In genomic region chr2:4673025-4673489, GRCh38 we compare ENCODE assay signal across 1 cellular context.
TF ChIP-seq lines count a peak whose summit lies in the region.

No MANE protein-coding gene starts in this region.

TF ChIP-seq in HepG2, 621 proteins besides CTCF, POLR2A, EP300 and RAD21 (continued from another document and continues in another):
- TF ChIP-seq HMGXB3 (CRISPR knock-in tag; IDR thresholded peaks at IDR 0.05; ENCODE audit: borderline replicate concordance), result peak; percentile 92
- no peak for TF ChIP-seq AKAP8 (CRISPR knock-in tag; IDR thresholded peaks at IDR 0.05)
- TF ChIP-seq FOXC1 (CRISPR knock-in tag; IDR thresholded peaks at IDR 0.05; ENCODE audit: borderline replicate concordance), result no peak
- no peak for TF ChIP-seq ZNF577 (CRISPR knock-in tag; IDR thresholded peaks at IDR 0.05; ENCODE audit: borderline replicate concordance, low read depth)
- TF ChIP-seq PRPF4 (IDR thresholded peaks at IDR 0.05; ENCODE audit: low read depth, low read length, poor library complexity, severe bottlenecking), result no peak
- no peak for TF ChIP-seq SKI (IDR thresholded peaks at IDR 0.05; ENCODE audit: partially characterized antibody)
- no peak for TF ChIP-seq THYN1 (CRISPR knock-in tag; IDR thresholded peaks at IDR 0.05; ENCODE audit: borderline replicate concordance, low read depth)
- no peak for TF ChIP-seq CC2D1A (CRISPR knock-in tag; IDR thresholded peaks at IDR 0.05)
- no peak for TF ChIP-seq USF2 (IDR thresholded peaks at IDR 0.05; ENCODE audit: low read depth, low read length)
- TF ChIP-seq USF2 (CRISPR knock-in tag; IDR thresholded peaks at IDR 0.05; ENCODE audit: borderline replicate concordance), result no peak
- peak; percentile 42; the same call in 1 of the 2 replicates for TF ChIP-seq SP2 (CRISPR knock-in tag; IDR thresholded peaks at IDR 0.05)
- TF ChIP-seq, protein P1, sequence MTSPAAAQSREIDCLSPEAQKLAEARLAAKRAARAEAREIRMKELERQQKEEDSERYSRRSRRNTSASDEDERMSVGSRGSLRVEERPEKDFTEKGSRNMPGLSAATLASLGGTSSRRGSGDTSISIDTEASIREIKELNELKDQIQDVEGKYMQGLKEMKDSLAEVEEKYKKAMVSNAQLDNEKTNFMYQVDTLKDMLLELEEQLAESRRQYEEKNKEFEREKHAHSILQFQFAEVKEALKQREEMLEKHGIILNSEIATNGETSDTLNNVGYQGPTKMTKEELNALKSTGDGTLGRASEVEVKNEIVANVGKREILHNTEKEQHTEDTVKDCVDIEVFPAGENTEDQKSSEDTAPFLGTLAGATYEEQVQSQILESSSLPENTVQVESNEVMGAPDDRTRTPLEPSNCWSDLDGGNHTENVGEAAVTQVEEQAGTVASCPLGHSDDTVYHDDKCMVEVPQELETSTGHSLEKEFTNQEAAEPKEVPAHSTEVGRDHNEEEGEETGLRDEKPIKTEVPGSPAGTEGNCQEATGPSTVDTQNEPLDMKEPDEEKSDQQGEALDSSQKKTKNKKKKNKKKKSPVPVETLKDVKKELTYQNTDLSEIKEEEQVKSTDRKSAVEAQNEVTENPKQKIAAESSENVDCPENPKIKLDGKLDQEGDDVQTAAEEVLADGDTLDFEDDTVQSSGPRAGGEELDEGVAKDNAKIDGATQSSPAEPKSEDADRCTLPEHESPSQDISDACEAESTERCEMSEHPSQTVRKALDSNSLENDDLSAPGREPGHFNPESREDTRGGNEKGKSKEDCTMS (CRISPR knock-in tag; conservative IDR thresholded peaks at IDR 0.05), result no peak
- no peak for TF ChIP-seq ZNF687 (CRISPR knock-in tag; IDR thresholded peaks at IDR 0.05)
- TF ChIP-seq HMG20A (CRISPR knock-in tag; IDR thresholded peaks at IDR 0.05; ENCODE audit: borderline replicate concordance), result no peak
- no peak for TF ChIP-seq ZNF567 (CRISPR knock-in tag; IDR thresholded peaks at IDR 0.05; ENCODE audit: borderline replicate concordance)
- peak; percentile 44; the same call in 1 of the 2 replicates for TF ChIP-seq KAT8 (CRISPR knock-in tag; IDR thresholded peaks at IDR 0.05)
- no peak for TF ChIP-seq ISL2 (CRISPR knock-in tag; IDR thresholded peaks at IDR 0.05)
- no peak for TF ChIP-seq ZNF331 (CRISPR knock-in tag; IDR thresholded peaks at IDR 0.05)
- TF ChIP-seq NRL (CRISPR knock-in tag; IDR thresholded peaks at IDR 0.05; ENCODE audit: borderline replicate concordance), result no peak
- no peak for TF ChIP-seq ZNF337 (CRISPR knock-in tag; IDR thresholded peaks at IDR 0.05; ENCODE audit: borderline replicate concordance, low read depth)
- TF ChIP-seq MBD4 (IDR thresholded peaks at IDR 0.05; ENCODE audit: borderline replicate concordance, low read length), result no peak
- TF ChIP-seq, protein P2, sequence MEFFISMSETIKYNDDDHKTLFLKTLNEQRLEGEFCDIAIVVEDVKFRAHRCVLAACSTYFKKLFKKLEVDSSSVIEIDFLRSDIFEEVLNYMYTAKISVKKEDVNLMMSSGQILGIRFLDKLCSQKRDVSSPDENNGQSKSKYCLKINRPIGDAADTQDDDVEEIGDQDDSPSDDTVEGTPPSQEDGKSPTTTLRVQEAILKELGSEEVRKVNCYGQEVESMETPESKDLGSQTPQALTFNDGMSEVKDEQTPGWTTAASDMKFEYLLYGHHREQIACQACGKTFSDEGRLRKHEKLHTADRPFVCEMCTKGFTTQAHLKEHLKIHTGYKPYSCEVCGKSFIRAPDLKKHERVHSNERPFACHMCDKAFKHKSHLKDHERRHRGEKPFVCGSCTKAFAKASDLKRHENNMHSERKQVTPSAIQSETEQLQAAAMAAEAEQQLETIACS (CRISPR knock-in tag; IDR thresholded peaks at IDR 0.05), result no peak
- TF ChIP-seq PHF21A (CRISPR knock-in tag; IDR thresholded peaks at IDR 0.05), result no peak
- no peak for TF ChIP-seq JARID2 (CRISPR knock-in tag; IDR thresholded peaks at IDR 0.05; ENCODE audit: insufficient replicate concordance)
- no peak for TF ChIP-seq FUBP1 (CRISPR knock-in tag; IDR thresholded peaks at IDR 0.05; ENCODE audit: borderline replicate concordance)
- no peak for TF ChIP-seq ZBTB3 (CRISPR knock-in tag; IDR thresholded peaks at IDR 0.05; ENCODE audit: borderline replicate concordance, low read depth)
- no peak for TF ChIP-seq ZNF607 (CRISPR knock-in tag; IDR thresholded peaks at IDR 0.05; ENCODE audit: borderline replicate concordance)
- TF ChIP-seq, protein P3, sequence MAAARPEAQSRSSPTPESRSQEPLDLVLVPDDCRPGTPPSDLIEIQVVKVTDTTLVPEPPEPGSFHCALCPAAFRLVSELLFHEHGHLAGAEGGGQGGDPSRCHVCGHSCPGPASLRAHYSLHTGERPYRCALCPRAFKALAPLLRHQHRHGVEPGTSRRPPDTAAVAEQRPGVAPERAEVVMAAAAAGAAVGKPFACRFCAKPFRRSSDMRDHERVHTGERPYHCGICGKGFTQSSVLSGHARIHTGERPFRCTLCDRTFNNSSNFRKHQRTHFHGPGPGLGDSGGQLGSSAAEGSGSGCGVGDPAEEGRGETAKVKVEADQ (CRISPR knock-in tag; IDR thresholded peaks at IDR 0.05; ENCODE audit: borderline replicate concordance), result no peak
- TF ChIP-seq SRSF4 (IDR thresholded peaks at IDR 0.05; ENCODE audit: low read depth, low read length, poor library complexity, severe bottlenecking), result no peak
- no peak for TF ChIP-seq BRCA1 (CRISPR knock-in tag; IDR thresholded peaks at IDR 0.05)
- no peak for TF ChIP-seq GABPA (IDR thresholded peaks at IDR 0.05; ENCODE audit: low read depth, low read length)
- peak; percentile 58 for TF ChIP-seq GABPA (CRISPR knock-in tag; IDR thresholded peaks at IDR 0.05; ENCODE audit: low read depth)
- peak; percentile 84 for TF ChIP-seq POGZ (CRISPR knock-in tag; IDR thresholded peaks at IDR 0.05)
- no peak for TF ChIP-seq EED (CRISPR knock-in tag; IDR thresholded peaks at IDR 0.05)
- TF ChIP-seq ZBTB38 (CRISPR knock-in tag; IDR thresholded peaks at IDR 0.05), result no peak
- TF ChIP-seq ATF2 (CRISPR knock-in tag; IDR thresholded peaks at IDR 0.05), result no peak
- no peak for TF ChIP-seq PLRG1 (conservative IDR thresholded peaks at IDR 0.05)
- TF ChIP-seq ZNF280D (CRISPR knock-in tag; IDR thresholded peaks at IDR 0.05), result no peak
- TF ChIP-seq NCOA1 (CRISPR knock-in tag; IDR thresholded peaks at IDR 0.05), result no peak
- TF ChIP-seq IKZF4 (CRISPR knock-in tag; IDR thresholded peaks at IDR 0.05; ENCODE audit: borderline replicate concordance, low read depth, not compliant biosample characterization), result no peak
